8 cellular contexts compared by ENCODE assay signal in genomic region chr9:77152289-77152688, GRCh38.
"Had no signal": no experiment of that assay in that cellular context is flagged by ENCODE, and none has a peak within 500 bp of the region (broad histone marks: within the 10 kb centered on the region; RNA-seq: fewer than 3 reads in every experiment).

No MANE protein-coding gene starts in this region.

- H3K27ac ChIP-seq: GM23248, HL-60 had no signal

- H2AFZ ChIP-seq: GM23248 had no signal

- H3K36me3 ChIP-seq: HAP-1 had no signal

- DNase-seq: GM23248, GOT3, H7, HFFc6, KG1 had no signal

- H3K4me3 ChIP-seq: GM23248, HAP-1 had no signal

- H3K9ac ChIP-seq: GM23248 had no signal

- H3K4me1 ChIP-seq: HAP-1 had no signal

- ATAC-seq: HCT116 had no signal

- H3K9me3 ChIP-seq: HAP-1 had no signal
